ENCODE assay signal across 1 cellular context in the genomic region with DNA sequence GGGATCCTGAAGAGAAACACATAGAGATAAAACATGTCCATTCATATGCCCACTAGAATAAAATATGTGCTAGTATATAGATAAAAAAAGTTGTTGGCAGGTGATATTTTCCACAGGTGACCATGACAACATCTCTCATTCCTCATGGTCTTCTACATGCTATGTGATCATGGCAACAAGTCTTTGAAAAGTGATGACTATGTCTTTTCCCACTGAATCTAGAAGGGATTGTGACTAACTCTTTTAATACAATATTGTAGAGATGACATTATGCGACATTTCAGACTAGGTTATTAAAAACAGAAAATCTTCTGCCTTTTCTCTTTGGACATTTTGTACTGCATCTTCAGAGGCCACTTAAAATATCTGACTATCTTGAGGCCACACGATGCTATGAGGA.
TF ChIP-seq lines count a peak whose summit lies in the region.

No MANE protein-coding gene starts in this region.

TF ChIP-seq in A549, 52 proteins besides CTCF, POLR2A, EP300 and RAD21 (continued from another document):
- TF ChIP-seq, protein P1, sequence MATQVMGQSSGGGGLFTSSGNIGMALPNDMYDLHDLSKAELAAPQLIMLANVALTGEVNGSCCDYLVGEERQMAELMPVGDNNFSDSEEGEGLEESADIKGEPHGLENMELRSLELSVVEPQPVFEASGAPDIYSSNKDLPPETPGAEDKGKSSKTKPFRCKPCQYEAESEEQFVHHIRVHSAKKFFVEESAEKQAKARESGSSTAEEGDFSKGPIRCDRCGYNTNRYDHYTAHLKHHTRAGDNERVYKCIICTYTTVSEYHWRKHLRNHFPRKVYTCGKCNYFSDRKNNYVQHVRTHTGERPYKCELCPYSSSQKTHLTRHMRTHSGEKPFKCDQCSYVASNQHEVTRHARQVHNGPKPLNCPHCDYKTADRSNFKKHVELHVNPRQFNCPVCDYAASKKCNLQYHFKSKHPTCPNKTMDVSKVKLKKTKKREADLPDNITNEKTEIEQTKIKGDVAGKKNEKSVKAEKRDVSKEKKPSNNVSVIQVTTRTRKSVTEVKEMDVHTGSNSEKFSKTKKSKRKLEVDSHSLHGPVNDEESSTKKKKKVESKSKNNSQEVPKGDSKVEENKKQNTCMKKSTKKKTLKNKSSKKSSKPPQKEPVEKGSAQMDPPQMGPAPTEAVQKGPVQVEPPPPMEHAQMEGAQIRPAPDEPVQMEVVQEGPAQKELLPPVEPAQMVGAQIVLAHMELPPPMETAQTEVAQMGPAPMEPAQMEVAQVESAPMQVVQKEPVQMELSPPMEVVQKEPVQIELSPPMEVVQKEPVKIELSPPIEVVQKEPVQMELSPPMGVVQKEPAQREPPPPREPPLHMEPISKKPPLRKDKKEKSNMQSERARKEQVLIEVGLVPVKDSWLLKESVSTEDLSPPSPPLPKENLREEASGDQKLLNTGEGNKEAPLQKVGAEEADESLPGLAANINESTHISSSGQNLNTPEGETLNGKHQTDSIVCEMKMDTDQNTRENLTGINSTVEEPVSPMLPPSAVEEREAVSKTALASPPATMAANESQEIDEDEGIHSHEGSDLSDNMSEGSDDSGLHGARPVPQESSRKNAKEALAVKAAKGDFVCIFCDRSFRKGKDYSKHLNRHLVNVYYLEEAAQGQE (IDR thresholded peaks at IDR 0.05): no peak
- peak; percentile 41 for TF ChIP-seq MAFK (IDR thresholded peaks at IDR 0.05; ENCODE audit: partially characterized antibody)
- TF ChIP-seq FOSL2 (IDR thresholded peaks at IDR 0.05): no peak
- TF ChIP-seq FOSL2 (CRISPR knock-in tag; IDR thresholded peaks at IDR 0.05): no peak
